In the genomic region with DNA sequence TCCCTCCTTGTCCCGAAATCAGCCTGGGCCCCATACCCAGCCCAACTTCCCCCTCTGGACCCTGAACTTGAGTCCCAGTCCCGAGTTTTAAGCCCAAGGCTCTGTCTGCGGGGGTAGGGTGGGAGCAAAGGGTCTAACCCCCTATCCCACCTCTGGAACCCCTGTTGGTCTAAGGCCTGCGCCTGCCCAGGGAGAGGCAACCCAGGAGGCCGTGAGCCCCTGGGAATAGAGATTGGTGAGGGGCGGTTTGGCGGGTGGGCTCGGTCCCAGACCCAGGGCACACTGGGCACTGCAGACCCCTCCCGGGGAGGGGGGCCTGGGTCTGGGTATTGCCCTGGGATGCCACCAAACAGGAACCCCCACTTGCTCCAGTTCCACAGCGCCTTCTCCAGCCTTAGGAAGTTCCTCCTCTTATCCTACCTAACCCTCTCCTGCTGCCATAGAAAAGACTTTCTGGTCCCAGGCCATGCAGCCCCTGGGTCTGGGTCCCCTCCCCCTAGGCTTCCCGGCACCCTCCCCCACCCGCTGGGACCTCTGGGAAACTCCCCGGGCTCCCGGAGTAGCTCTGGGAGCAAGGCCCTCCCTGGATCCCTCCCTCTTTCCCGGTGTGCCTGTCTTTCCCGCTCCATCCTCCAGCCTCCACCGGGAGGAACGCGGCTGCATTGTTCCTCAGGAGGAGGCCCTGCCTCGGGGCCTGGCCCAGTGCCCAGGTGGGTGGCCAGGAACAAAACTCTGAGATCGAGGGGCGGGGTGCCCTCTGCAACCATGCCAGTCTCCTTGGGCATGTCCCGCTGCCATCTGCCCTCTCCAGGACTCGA, we compare ENCODE assay signal across 8 cellular contexts. TPM values are rescaled to one million over a fixed set of nuclear protein-coding genes. Genes with fewer than 3 reads are reported as not detected.
A peak's percentile ranks its signal among the peaks of the same experiment; 100 is the strongest.
DNase-seq lines count a peak whose midpoint lies in the region; ATAC-seq and TF ChIP-seq lines count a peak whose summit lies in the region.

No MANE protein-coding gene starts in this region.

- peak overlapping the region; percentile 82 for H3K4me3 Mint-ChIP-seq in activated CD8-positive, alpha-beta T cell treated with anti-CD3 and anti-CD28 coated beads for 36 hours

- H3K4me1 Mint-ChIP-seq in activated CD8-positive, alpha-beta T cell treated with anti-CD3 and anti-CD28 coated beads for 36 hours (ENCODE audit: low read depth) = peaks cover 39% of the 10 kb centered on the region

- DNase-seq in AG04450 (ENCODE audit: low read depth, low spot score) (no peak), cardiac muscle cell (ENCODE audit: low read depth in 1 of 2, low spot score in 1 of 2) (peak; percentile 42 to 74), renal cortical epithelial cell (ENCODE audit: low read depth) (peak; percentile 87), NOMO-1 treated with dmso at 0.1 percent for 144 hours (lab: John Stamatoyannopoulos, UW; ENCODE audit: unreplicated experiment) (no peak)
- no peak for DNase-seq in activated CD8-positive, alpha-beta T cell treated with anti-CD3 and anti-CD28 coated beads for 36 hours

- TF ChIP-seq CTCF in AG04450 (IDR thresholded peaks at IDR 0.05; ENCODE audit: low read depth, low read length) (no peak), HEK293 (tag by site-specific recombination; IDR thresholded peaks at IDR 0.05) (no peak), cardiac muscle cell (IDR thresholded peaks at IDR 0.05; ENCODE audit: low read depth, low read length) (no peak)
- TF ChIP-seq CTCF in activated CD8-positive, alpha-beta T cell treated with anti-CD3 and anti-CD28 coated beads for 36 hours (IDR thresholded peaks at IDR 0.05) = no peak

- H3K9me3 ChIP-seq in AG04450 (ENCODE audit: control insufficient read depth, insufficient read depth, low read length) (no peaks in the 10 kb centered on the region; the same call in 1 of the 2 replicates), HEK293 (ENCODE audit: control insufficient read depth, insufficient read depth, low read depth, low read length) (no peaks in the 10 kb centered on the region), cardiac muscle cell (ENCODE audit: low read depth) (no peaks in the 10 kb centered on the region)

- H3K27ac Mint-ChIP-seq in activated CD8-positive, alpha-beta T cell treated with anti-CD3 and anti-CD28 coated beads for 36 hours = peak overlapping the region; percentile 97

- POLR2A ChIA-PET in AG04450 (lab: Yijun Ruan, JAX) = interaction anchor here (0.5 to 1.0 kb wide), 5 partner anchors 19 to 193 kb away, joined by 3 to 4 read pairs (median 3); partner anchors contain the start of genes C19orf53 and ZSWIM4
- POLR2A ChIA-PET in HEK293 (lab: Yijun Ruan, JAX) = interaction anchor here (0.6 to 1.8 kb wide), 4 partner anchors 9 to 226 kb away, joined by 3 to 5 read pairs (median 4); no protein-coding TSS in a partner anchor
- POLR2A ChIA-PET in activated CD8-positive, alpha-beta T cell treated with anti-CD3 and anti-CD28 coated beads for 36 hours (lab: Charles Lee) = no interaction called here

- H3K4me1 ChIP-seq in HEK293 (ENCODE audit: control insufficient read depth, insufficient read depth, low read length) = peaks cover 29% of the 10 kb centered on the region
- H3K4me1 ChIP-seq in cardiac muscle cell (ENCODE audit: low read depth) = peaks cover 35% of the 10 kb centered on the region

- CTCF ChIA-PET in AG04450 (lab: Charles Lee) = no interaction called here
- CTCF ChIA-PET in HEK293 (lab: Yijun Ruan, JAX) = interaction anchor here (0.6 to 1.4 kb wide), 2 partner anchors 10 to 1046 kb away, joined by 3 to 5 read pairs; no protein-coding TSS in a partner anchor
- CTCF ChIA-PET in activated CD8-positive, alpha-beta T cell treated with anti-CD3 and anti-CD28 coated beads for 36 hours (lab: Charles Lee) = no interaction called here

- H3K36me3 ChIP-seq in HEK293 (ENCODE audit: control insufficient read depth in 2 of 2, insufficient read depth in 1 of 2, low read length in 2 of 2) = no peaks in the 10 kb centered on the region
- H3K36me3 ChIP-seq in cardiac muscle cell = no peaks in the 10 kb centered on the region

- no peaks in the 10 kb centered on the region for H3K9me3 Mint-ChIP-seq in activated CD8-positive, alpha-beta T cell treated with anti-CD3 and anti-CD28 coated beads for 36 hours

- peak overlapping the region; percentile 82 for H3K27ac ChIP-seq in AG04450 (ENCODE audit: low read depth, low read length)
- H3K27ac ChIP-seq in HEK293 (ENCODE audit: extremely low read depth, low read depth, low read length) = peak overlapping the region; percentile 81; the same call in 1 of the 2 replicates
- H3K27ac ChIP-seq in cardiac muscle cell = peak overlapping the region; percentile 90

- intact Hi-C loops in activated CD8-positive, alpha-beta T cell treated with anti-CD3 and anti-CD28 coated beads for 36 hours (cut with micrococcal nuclease) = no loop called here

- H3K4me3 ChIP-seq in AG04450 (ENCODE audit: low read depth, low read length) (peak overlapping the region; percentile 65), HEK293 (ENCODE audit: low read depth, low read length) (peak overlapping the region; percentile 78), cardiac muscle cell (peak overlapping the region; percentile 94)

- H3K27me3 ChIP-seq in AG04450 (ENCODE audit: control insufficient read depth, insufficient read depth, low read length) (no peaks in the 10 kb centered on the region), cardiac muscle cell (no peaks in the 10 kb centered on the region)

- H3K27me3 Mint-ChIP-seq in activated CD8-positive, alpha-beta T cell treated with anti-CD3 and anti-CD28 coated beads for 36 hours = no peaks in the 10 kb centered on the region

- no peak for ATAC-seq in activated CD8-positive, alpha-beta T cell treated with anti-CD3 and anti-CD28 coated beads for 36 hours
- ATAC-seq in GM18870 (IDR thresholded peaks at IDR 0.05; ENCODE audit: unreplicated experiment) (no peak), HG02763 (IDR thresholded peaks at IDR 0.05; ENCODE audit: unreplicated experiment) (no peak)

- H3K36me3 Mint-ChIP-seq in activated CD8-positive, alpha-beta T cell treated with anti-CD3 and anti-CD28 coated beads for 36 hours (ENCODE audit: low read depth) = peaks cover 28% of the 10 kb centered on the region

TF ChIP-seq in HEK293, 187 proteins besides CTCF, POLR2A, EP300 and RAD21 (continues in another document):
- TF ChIP-seq ZNF266 (tag by site-specific recombination; IDR thresholded peaks at IDR 0.05; ENCODE audit: low read depth) = no peak
- TF ChIP-seq ZNF362 (tag by site-specific recombination; IDR thresholded peaks at IDR 0.05) = no peak
- no peak for TF ChIP-seq ZEB2 (tag by site-specific recombination; IDR thresholded peaks at IDR 0.05)
- TF ChIP-seq SP7 (tag by site-specific recombination; IDR thresholded peaks at IDR 0.05) = peak; percentile 37; the same call in 1 of the 2 replicates
- no peak; the same call in 1 of the 2 replicates for TF ChIP-seq KLF9 (tag by site-specific recombination; IDR thresholded peaks at IDR 0.05; ENCODE audit: low read depth)
- TF ChIP-seq GLIS1 (tag by site-specific recombination; IDR thresholded peaks at IDR 0.05) = peak; percentile 65
- TF ChIP-seq ZNF341 (tag by site-specific recombination; IDR thresholded peaks at IDR 0.05; ENCODE audit: low read depth) = no peak
- TF ChIP-seq OSR2 (tag by site-specific recombination; IDR thresholded peaks at IDR 0.05) = peak; percentile 89
- peak; percentile 54 for TF ChIP-seq SP3 (tag by site-specific recombination; IDR thresholded peaks at IDR 0.05)
- peak; percentile 79 for TF ChIP-seq WT1 (tag by site-specific recombination; IDR thresholded peaks at IDR 0.05)
- peak; percentile 80; the same call in 1 of the 2 replicates for TF ChIP-seq ZBTB10 (tag by site-specific recombination; IDR thresholded peaks at IDR 0.05)
- TF ChIP-seq ZNF366 (tag by site-specific recombination; conservative IDR thresholded peaks at IDR 0.05) = peak; percentile 60; the same call in 1 of the 2 replicates

RNA-seq across cellular contexts. Expression of gene NANOS3, which starts 33.6 kb away (rescaled TPM):
- 0.36 and 0.37 TPM in 2 replicates for polyA plus RNA-seq in AG04450 (2011; rRNA removed)
- polyA minus RNA-seq in AG04450 (2011; rRNA and poly(A)+ RNA removed) = not detected in 2 replicates
- total RNA-seq in activated CD8-positive, alpha-beta T cell treated with anti-CD3 and anti-CD28 coated beads for 36 hours = 1 to 10 TPM in 1 of 2 experiments, under 1 TPM in 1; 0.56 to 1.3 TPM
- total RNA-seq in cardiac muscle cell = 0.39 and 2.0 TPM in 2 replicates
- 0.86 and 1.6 TPM in 2 replicates for polyA plus RNA-seq in cardiac muscle cell
- total RNA-seq in renal cortical epithelial cell = not detected in 2 replicates

RNA-seq across cellular contexts. Expression of gene ZSWIM4, which starts 48.1 kb away (rescaled TPM):
- polyA plus RNA-seq in AG04450 (2011; rRNA removed) (2.3 and 3.4 TPM in 2 replicates), cardiac muscle cell (13.0 and 19.6 TPM in 2 replicates)
- polyA minus RNA-seq in AG04450 (2011; rRNA and poly(A)+ RNA removed) = 3.6 and 5.0 TPM in 2 replicates
- total RNA-seq in activated CD8-positive, alpha-beta T cell treated with anti-CD3 and anti-CD28 coated beads for 36 hours = 1 to 10 TPM; 6.6 to 6.8 TPM
- total RNA-seq in cardiac muscle cell (13.7 and 29.8 TPM in 2 replicates), renal cortical epithelial cell (13.2 and 39.3 TPM in 2 replicates)

Comparison
In these comparisons a context has a peak if more than half of its experiments do, and no peak if none do; other contexts are left out.
1. DNase-seq: peak in cardiac muscle cell (2 of 2) and renal cortical epithelial cell (single experiment); none in AG04450 (single experiment), activated CD8-positive, alpha-beta T cell treated with anti-CD3 and anti-CD28 coated beads for 36 hours (single experiment) and NOMO-1 treated with dmso at 0.1 percent for 144 hours (single experiment).
2. Peak in every context shown above with its lines, with median percentiles within 50 percentile points of each other: H3K27ac ChIP-seq and H3K4me3 ChIP-seq.